11 cellular contexts compared by ENCODE assay signal in the genomic region with DNA sequence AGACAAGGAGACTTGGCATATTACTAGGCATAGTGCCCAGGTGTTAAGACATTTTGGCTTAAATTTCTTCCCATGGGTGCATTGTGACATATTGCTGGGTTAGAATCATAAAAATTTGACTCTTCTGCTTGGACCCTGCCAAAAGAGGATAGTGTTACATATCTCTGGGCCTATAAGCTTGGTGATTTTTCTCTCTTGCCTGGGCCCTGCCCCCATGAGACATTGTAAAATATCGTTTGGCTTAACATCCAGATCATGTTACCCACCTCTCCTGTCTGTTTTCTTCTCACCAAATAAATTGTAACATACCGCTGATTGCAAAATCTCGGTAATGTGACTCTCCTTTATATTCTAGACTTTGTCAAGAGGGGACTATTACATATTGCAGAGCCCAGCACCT.
"Had no signal": no experiment of that assay in that cellular context is flagged by ENCODE, and none has a peak within 500 bp of the region (broad histone marks: within the 10 kb centered on the region; RNA-seq: fewer than 3 reads in every experiment).

No MANE protein-coding gene starts in this region.

- H3K9me3 ChIP-seq: HAP-1 had no signal

- FAIRE-seq: H1, H54 had no signal

- H3K4me1 ChIP-seq: HAP-1 had no signal

- H3K4me3 ChIP-seq: GM23248, GM23338, HAP-1 had no signal

- ATAC-seq: GM23338, HCT116 had no signal

- DNase-seq: GM23248, GOT3, H7, H9, HCEC 1CT, HFFc6 had no signal

- H3K36me3 ChIP-seq: HAP-1 had no signal

- H3K27ac ChIP-seq: GM23248 had no signal
